ENCODE assay signal across 9 cellular contexts in genomic region chr3:127630811-127631714, GRCh38. TPM values are rescaled to one million over a fixed set of nuclear protein-coding genes. Genes with fewer than 3 reads are reported as not detected.
A peak's percentile ranks its signal among the peaks of the same experiment; 100 is the strongest.
DNase-seq lines count a peak whose midpoint lies in the region; ATAC-seq and TF ChIP-seq lines count a peak whose summit lies in the region.
"Had no signal": no experiment of that assay in that cellular context is flagged by ENCODE, and none has a peak within 500 bp of the region (broad histone marks: within the 10 kb centered on the region; RNA-seq: fewer than 3 reads in every experiment).

No MANE protein-coding gene starts in this region.

- TF ChIP-seq CTCF in BE2C (IDR thresholded peaks at IDR 0.05; ENCODE audit: low read depth, low read length) (no peak), dorsolateral prefrontal cortex (IDR thresholded peaks at IDR 0.05 in 54 of 56, conservative IDR thresholded peaks at IDR 0.05 in 2 of 56; ENCODE audit: low read depth in 1 of 56, partially characterized antibody in 56 of 56) (no peak)

- H2AK5ac ChIP-seq in mesenchymal stem cell (ENCODE audit: low read length, severe bottlenecking): no peak overlapping the region

- no peak overlapping the region for H3K14ac ChIP-seq in mesenchymal stem cell (ENCODE audit: low read length in 2 of 2)

- no peak overlapping the region for H2BK120ac ChIP-seq in mesenchymal stem cell (ENCODE audit: low read depth, low read length)

- H2BK15ac ChIP-seq in mesenchymal stem cell (ENCODE audit: low read depth, poor library complexity, severe bottlenecking): no peak overlapping the region

- H3K36me3 ChIP-seq in BE2C: peaks cover 4% of the 10 kb centered on the region; the same call in 1 of the 2 replicates
- no peaks in the 10 kb centered on the region for H3K36me3 ChIP-seq in mesenchymal stem cell (ENCODE audit: control insufficient read depth in 1 of 2, insufficient read depth in 2 of 2, low read depth in 1 of 2, low read length in 2 of 2)

- no peak overlapping the region for H3K18ac ChIP-seq in mesenchymal stem cell (ENCODE audit: low read depth in 1 of 2, low read length in 2 of 2)

- no peak for DNase-seq in BE2C
- DNase-seq in DMS 273 treated with DMSO at 0.1 percent for 48 hours (lab: John Stamatoyannopoulos, UW): peak; percentile 73
- peak; percentile 78 for DNase-seq in NCI-H2171 treated with DMSO at 0.1 percent for 48 hours (lab: John Stamatoyannopoulos, UW)
- no peak for DNase-seq in dorsolateral prefrontal cortex
- no peak for DNase-seq in mesenchymal stem cell
- no peak for DNase-seq in NCI-H1105 (lab: John Stamatoyannopoulos, UW)
- DNase-seq: NCI-H1105 treated with DMSO at 0.1 percent for 48 hours had no signal

- peaks cover 20% of the 10 kb centered on the region for H3K4me1 ChIP-seq in BE2C
- peaks cover 13% of the 10 kb centered on the region for H3K4me1 ChIP-seq in mesenchymal stem cell (ENCODE audit: control insufficient read depth, insufficient read depth, low read depth, low read length)

- H2BK12ac ChIP-seq in mesenchymal stem cell (ENCODE audit: low read length in 2 of 2): no peak overlapping the region

- H2AFZ ChIP-seq in mesenchymal stem cell (ENCODE audit: low read depth, low read length): no peak overlapping the region

- peak overlapping the region; percentile 69 for H3K4me3 ChIP-seq in BE2C (ENCODE audit: low read depth, low read length)
- peak overlapping the region in 36 of 59 donors; percentile 7 to 84 (median 76) for H3K4me3 ChIP-seq in dorsolateral prefrontal cortex
- H3K4me3 ChIP-seq in mesenchymal stem cell (ENCODE audit: insufficient read depth in 1 of 2, low read depth in 1 of 2, low read length in 2 of 2): no peak overlapping the region

- intact Hi-C loops in dorsolateral prefrontal cortex (cut with DNase I): no loop called here

- no peak overlapping the region for H3K4ac ChIP-seq in mesenchymal stem cell (ENCODE audit: low read depth in 1 of 2, low read length in 2 of 2)

- H3K23ac ChIP-seq in mesenchymal stem cell (ENCODE audit: low read length in 2 of 2): no peak overlapping the region

- no peak overlapping the region for H3K9ac ChIP-seq in mesenchymal stem cell (ENCODE audit: low read length)

- no peak overlapping the region for H3K4me2 ChIP-seq in mesenchymal stem cell (ENCODE audit: low read length, poor library complexity, severe bottlenecking)

- no peak overlapping the region for H2BK5ac ChIP-seq in mesenchymal stem cell (ENCODE audit: low read depth, low read length, poor library complexity, severe bottlenecking)

- H3K79me1 ChIP-seq in mesenchymal stem cell (replicated peaks; ENCODE audit: low read length, poor library complexity, severe bottlenecking): no peaks in the 10 kb centered on the region

- H3K9me3 ChIP-seq in BE2C (peaks cover 10% of the 10 kb centered on the region), mesenchymal stem cell (ENCODE audit: control insufficient read depth, low read length) (no peaks in the 10 kb centered on the region)

- no peak overlapping the region for H3K27ac ChIP-seq in dorsolateral prefrontal cortex
- H3K27ac ChIP-seq in mesenchymal stem cell (ENCODE audit: low read length, poor library complexity, severe bottlenecking): no peak overlapping the region

- no peak overlapping the region for H4K91ac ChIP-seq in mesenchymal stem cell (ENCODE audit: low read length)

- H3K27me3 ChIP-seq in BE2C (peaks cover 9% of the 10 kb centered on the region), dorsolateral prefrontal cortex (no peaks in the 10 kb centered on the region), mesenchymal stem cell (ENCODE audit: control insufficient read depth in 1 of 2, insufficient read depth in 1 of 2, low read length in 2 of 2) (peaks cover 31 to 69% of the 10 kb centered on the region in 2 experiments)

- 89% methylated on average over 10 of the region's 12 CpGs for WGBS in mesenchymal stem cell

- no peak for ATAC-seq in HG03378 (IDR thresholded peaks at IDR 0.05; ENCODE audit: unreplicated experiment)
- no peak for ATAC-seq in GM21515 (IDR thresholded peaks at IDR 0.05; ENCODE audit: unreplicated experiment)

- H4K8ac ChIP-seq in mesenchymal stem cell (ENCODE audit: low read length): no peak overlapping the region

RNA-seq across cellular contexts. Expression of gene PODXL2, which starts 2.1 kb away (rescaled TPM):
- 145 TPM for polyA plus RNA-seq in BE2C (2012; ENCODE audit: insufficient read depth, insufficient read length, low read depth)
- 100 to 1,000 TPM in 15 of 120 experiments, 10 to 100 TPM in 105; 40.0 to 112 (median 81.7) TPM for total RNA-seq in dorsolateral prefrontal cortex
- polyA plus RNA-seq in mesenchymal stem cell (2013, experiment 1 of 2): 0.83 TPM
- polyA plus RNA-seq in mesenchymal stem cell (2013, experiment 2 of 2): 0.82 TPM

RNA-seq across cellular contexts. Expression of gene MCM2, which starts 32.9 kb away (rescaled TPM):
- polyA plus RNA-seq in BE2C (2012; ENCODE audit: insufficient read depth, insufficient read length, low read depth): 39.5 TPM
- 10 to 100 TPM in 1 of 120 experiments, 1 to 10 TPM in 119; 1.9 to 10.3 (median 5.3) TPM for total RNA-seq in dorsolateral prefrontal cortex
- 5.5 TPM for polyA plus RNA-seq in mesenchymal stem cell (2013, experiment 1 of 2)
- 5.5 TPM for polyA plus RNA-seq in mesenchymal stem cell (2013, experiment 2 of 2)

RNA-seq across cellular contexts. Expression of gene TPRA1, which starts 40.5 kb away (rescaled TPM):
- polyA plus RNA-seq in BE2C (2012; ENCODE audit: insufficient read depth, insufficient read length, low read depth): 64.6 TPM
- 10 to 100 TPM; 19.2 to 39.2 (median 24.6) TPM for total RNA-seq in dorsolateral prefrontal cortex
- 21.1 TPM for polyA plus RNA-seq in mesenchymal stem cell (2013, experiment 1 of 2)
- 20.9 TPM for polyA plus RNA-seq in mesenchymal stem cell (2013, experiment 2 of 2)

RNA-seq across cellular contexts. Expression of gene ABTB1, which starts 41.7 kb away (rescaled TPM):
- polyA plus RNA-seq in BE2C (2012; ENCODE audit: insufficient read depth, insufficient read length, low read depth): 4.2 TPM
- 100 to 1,000 TPM in 24 of 120 experiments, 10 to 100 TPM in 96; 63.6 to 129 (median 87.7) TPM for total RNA-seq in dorsolateral prefrontal cortex
- polyA plus RNA-seq in mesenchymal stem cell (2013, experiment 1 of 2): 6.8 TPM
- 6.6 TPM for polyA plus RNA-seq in mesenchymal stem cell (2013, experiment 2 of 2)

Comparison
In these comparisons a context has a peak if more than half of its experiments do, and no peak if none do; other contexts are left out.
1. DNase-seq: peak in DMS 273 treated with DMSO at 0.1 percent for 48 hours (single experiment) and NCI-H2171 treated with DMSO at 0.1 percent for 48 hours (single experiment); none in BE2C (single experiment), dorsolateral prefrontal cortex (0 of 10), mesenchymal stem cell (single experiment) and NCI-H1105 (single experiment).
2. H3K4me3 ChIP-seq: peak in BE2C (single experiment) and dorsolateral prefrontal cortex (36 of 59); none in mesenchymal stem cell (0 of 2).